12 cellular contexts compared by ENCODE assay signal in the genomic region with DNA sequence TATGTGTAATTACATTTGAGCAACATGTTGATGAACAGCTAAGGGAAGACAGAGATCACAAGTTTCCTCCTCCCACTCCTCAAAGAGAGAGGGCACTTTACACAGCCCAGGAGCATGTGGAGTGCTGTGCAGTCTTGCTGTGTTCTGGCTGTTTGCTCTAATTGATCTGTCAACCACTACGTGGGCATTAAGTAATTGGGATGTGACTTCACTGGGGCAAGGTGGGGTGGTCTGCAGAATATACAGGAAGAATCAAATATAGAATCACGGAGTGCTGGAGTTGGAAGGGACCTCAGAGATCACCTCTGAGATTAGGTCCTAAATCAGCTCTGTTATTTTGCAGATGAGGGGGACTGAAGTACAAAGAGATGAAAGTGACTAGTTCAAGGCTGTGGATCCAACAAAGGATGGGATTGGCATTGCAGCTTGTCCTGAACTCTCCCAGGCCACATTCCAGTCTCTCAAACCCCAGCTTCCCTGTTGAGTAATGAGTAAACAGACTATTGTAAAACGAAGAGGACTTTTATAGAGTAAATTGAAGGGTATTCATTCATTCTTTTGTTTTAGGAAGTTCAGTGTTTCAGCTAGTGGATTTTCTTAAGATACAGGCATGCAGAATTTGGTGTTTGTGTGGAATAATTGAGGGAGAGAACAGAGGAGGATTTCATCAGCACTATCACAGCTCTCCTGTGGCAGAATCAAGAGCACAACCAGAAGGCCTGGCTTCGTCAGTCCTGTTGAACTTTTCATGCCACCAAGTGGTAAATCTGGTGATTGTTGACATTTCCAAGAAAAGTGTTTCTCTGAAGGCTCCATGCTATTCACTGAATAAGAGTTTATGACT. TPM values are rescaled to one million over a fixed set of nuclear protein-coding genes. Genes with fewer than 3 reads are reported as not detected.
DNase-seq lines count a peak whose midpoint lies in the region; FAIRE-seq and TF ChIP-seq lines count a peak whose summit lies in the region.
"Had no signal": no experiment of that assay in that cellular context is flagged by ENCODE, and none has a peak within 500 bp of the region (broad histone marks: within the 10 kb centered on the region; RNA-seq: fewer than 3 reads in every experiment).

No MANE protein-coding gene starts in this region.

- H3K9me3 ChIP-seq in breast epithelium (peaks cover 0 to 4% of the 10 kb centered on the region in 2 donors), astrocyte (ENCODE audit: insufficient read depth, low read depth, low read length) (no peaks in the 10 kb centered on the region), liver (ENCODE audit: control insufficient read depth in 4 of 4, low read length in 3 of 4) (no peaks in the 10 kb centered on the region), uterus (no peaks in the 10 kb centered on the region)

- no peaks in the 10 kb centered on the region for H3K4me1 ChIP-seq in breast epithelium
- H3K4me1 ChIP-seq in astrocyte (ENCODE audit: insufficient read depth, low read length), result peaks cover 12% of the 10 kb centered on the region
- H3K4me1 ChIP-seq in liver (ENCODE audit: control insufficient read depth in 4 of 4, insufficient read depth in 4 of 4, low read length in 3 of 4), result peaks cover 23 to 42% (median 36%) of the 10 kb centered on the region in 4 donors
- H3K4me1 ChIP-seq in uterus, result no peaks in the 10 kb centered on the region
- H3K4me1 ChIP-seq: left ventricle myocardium inferior had no signal

- no peak for TF ChIP-seq POLR2A in breast epithelium (IDR thresholded peaks at IDR 0.05)
- no peak for TF ChIP-seq POLR2A in uterus (IDR thresholded peaks at IDR 0.05)

- FAIRE-seq in astrocyte (lab: Jason Lieb, UNC), result no peak
- FAIRE-seq: A204.1 had no signal

- WGBS in liver, result 20% methylated on average over 4 of the region's 4 CpGs

- H3K4me1 Mint-ChIP-seq in MCF 10A (ENCODE audit: insufficient read depth, unreplicated experiment) (peaks cover 5% of the 10 kb centered on the region), astrocyte (ENCODE audit: low read depth, unreplicated experiment) (peaks cover 25% of the 10 kb centered on the region)

- no peak overlapping the region for H2AFZ ChIP-seq in astrocyte (ENCODE audit: low read depth, low read length)

- CTCF ChIA-PET in MCF 10A (lab: Yijun Ruan, JAX), result interaction anchor here (0.5 to 0.7 kb wide), 3 partner anchors 109 to 435 kb away, joined by 3 to 4 read pairs (median 3); no protein-coding TSS in a partner anchor

- H3K9ac ChIP-seq in astrocyte (ENCODE audit: low read length), result no peak overlapping the region
- no peak overlapping the region for H3K9ac ChIP-seq in liver (ENCODE audit: low read depth in 1 of 2, low read length in 2 of 2)

- no peak overlapping the region for H3K4me2 ChIP-seq in astrocyte (ENCODE audit: low read length)

- H3K4me3 Mint-ChIP-seq in MCF 10A (ENCODE audit: unreplicated experiment) (no peak overlapping the region), astrocyte (ENCODE audit: unreplicated experiment) (no peak overlapping the region)
- H3K4me3 Mint-ChIP-seq: T-helper 17 cell had no signal

- H3K27ac Mint-ChIP-seq in MCF 10A (ENCODE audit: low read depth, unreplicated experiment) (peak overlapping the region; percentile 21), astrocyte (ENCODE audit: unreplicated experiment) (peak overlapping the region; percentile 60)
- H3K27ac Mint-ChIP-seq: T-helper 17 cell had no signal

- intact Hi-C loops in MCF 10A (cut with micrococcal nuclease) (no loop called here), breast epithelium (cut with DNase I; ENCODE audit: low total_unique reads) (no loop called here), uterus (cut with DNase I; ENCODE audit: low total_unique reads) (no loop called here)

- BruUV-seq in MCF 10A (replicated peaks; lab: Mats Ljungman, UMichigan), result no TSS peak

- H3K4me3 ChIP-seq in breast epithelium, result no peak overlapping the region
- H3K4me3 ChIP-seq in astrocyte (ENCODE audit: insufficient read depth, low read depth, low read length), result no peak overlapping the region
- no peak overlapping the region for H3K4me3 ChIP-seq in liver (ENCODE audit: low read depth in 1 of 3, low read length in 3 of 3)
- no peak overlapping the region for H3K4me3 ChIP-seq in uterus
- H3K4me3 ChIP-seq: left ventricle myocardium inferior had no signal

- DNase-seq in MCF 10A (ENCODE audit: unreplicated experiment), result no peak
- DNase-seq in breast epithelium (ENCODE audit: low spot score in 2 of 2), result no peak
- DNase-seq in astrocyte (ENCODE audit: low read depth), result no peak
- no peak for DNase-seq in HuH-7.5 (ENCODE audit: low spot score)
- DNase-seq in amniotic stem cell (lab: John Stamatoyannopoulos, UW), result no peak
- no peak for DNase-seq in uterus
- DNase-seq in NCI-H524 (lab: John Stamatoyannopoulos, UW), result no peak
- DNase-seq: left ventricle myocardium inferior, NCI-H2227 treated with DMSO at 0.1 percent for 48 hours, T-helper 17 cell had no signal

- no peaks in the 10 kb centered on the region for H4K20me1 ChIP-seq in astrocyte (ENCODE audit: insufficient read depth, low read length)

- H3K36me3 ChIP-seq in breast epithelium (no peaks in the 10 kb centered on the region), astrocyte (ENCODE audit: insufficient read depth, low read length) (no peaks in the 10 kb centered on the region), liver (ENCODE audit: control insufficient read depth in 4 of 4, insufficient read depth in 3 of 4, low read depth in 1 of 4, low read length in 3 of 4) (no peaks in the 10 kb centered on the region), uterus (peaks cover 0 to 3% of the 10 kb centered on the region in 2 donors)
- H3K36me3 ChIP-seq: left ventricle myocardium inferior had no signal

- TF ChIP-seq CTCF in MCF 10A (IDR thresholded peaks at IDR 0.05; ENCODE audit: unreplicated experiment) (no peak), breast epithelium (IDR thresholded peaks at IDR 0.05) (no peak), astrocyte (IDR thresholded peaks at IDR 0.05; ENCODE audit: insufficient read depth, low read depth, low read length) (no peak), liver (IDR thresholded peaks at IDR 0.05; ENCODE audit: low read depth, low read length, missing input control) (no peak), uterus (IDR thresholded peaks at IDR 0.05) (no peak)

- no peaks in the 10 kb centered on the region for H3K27me3 Mint-ChIP-seq in MCF 10A (ENCODE audit: insufficient read depth, unreplicated experiment)
- H3K27me3 Mint-ChIP-seq in astrocyte (ENCODE audit: low read depth, unreplicated experiment), result no peaks in the 10 kb centered on the region

- H3K27ac ChIP-seq in breast epithelium (no peak overlapping the region), astrocyte (ENCODE audit: low read depth, low read length) (no peak overlapping the region), liver (ENCODE audit: low read depth in 1 of 2, low read length in 2 of 2) (no peak overlapping the region), uterus (no peak overlapping the region)
- H3K27ac ChIP-seq: left ventricle myocardium inferior had no signal

- H3K36me3 Mint-ChIP-seq in MCF 10A (ENCODE audit: insufficient read depth, unreplicated experiment) (no peaks in the 10 kb centered on the region), astrocyte (ENCODE audit: low read depth, unreplicated experiment) (no peaks in the 10 kb centered on the region)

- TF ChIP-seq RAD21 in liver (IDR thresholded peaks at IDR 0.05), result peak in 1 of 2 donors; percentile 21

- H3K79me2 ChIP-seq in astrocyte (ENCODE audit: insufficient read depth, low read length), result no peaks in the 10 kb centered on the region

- H3K27me3 ChIP-seq in breast epithelium (no peaks in the 10 kb centered on the region), astrocyte (ENCODE audit: insufficient read depth, low read length) (no peaks in the 10 kb centered on the region), liver (ENCODE audit: control insufficient read depth in 4 of 4, insufficient read depth in 4 of 4, low read length in 3 of 4) (no peaks in the 10 kb centered on the region), uterus (no peaks in the 10 kb centered on the region)

- POLR2A ChIA-PET in MCF 10A (lab: Yijun Ruan, JAX), result interaction anchor here (1.0 kb wide), 1 partner anchor 131 kb away, joined by 3 read pairs; no protein-coding TSS in a partner anchor

- no peaks in the 10 kb centered on the region for H3K9me3 Mint-ChIP-seq in MCF 10A (ENCODE audit: unreplicated experiment)
- peaks cover 5% of the 10 kb centered on the region for H3K9me3 Mint-ChIP-seq in astrocyte (ENCODE audit: unreplicated experiment)

TF ChIP-seq in liver, 16 proteins besides CTCF, POLR2A, EP300 and RAD21 (continues in another document):
- no peak for TF ChIP-seq EGR1 (IDR thresholded peaks at IDR 0.05; ENCODE audit: low read depth in 2 of 2)
- no peak for TF ChIP-seq TAF1 (conservative IDR thresholded peaks at IDR 0.05)
- no peak for TF ChIP-seq JUND (IDR thresholded peaks at IDR 0.05)
- peak; percentile 80 for TF ChIP-seq FOXA2 (IDR thresholded peaks at IDR 0.05)
- TF ChIP-seq GABPA (IDR thresholded peaks at IDR 0.05 in 1 of 2, conservative IDR thresholded peaks at IDR 0.05 in 1 of 2), result no peak
- no peak for TF ChIP-seq HNF4G (IDR thresholded peaks at IDR 0.05)
- peak; percentile 77 for TF ChIP-seq RXRA (IDR thresholded peaks at IDR 0.05)
- peak; percentile 13 for TF ChIP-seq YY1 (IDR thresholded peaks at IDR 0.05)
- TF ChIP-seq, protein P1, sequence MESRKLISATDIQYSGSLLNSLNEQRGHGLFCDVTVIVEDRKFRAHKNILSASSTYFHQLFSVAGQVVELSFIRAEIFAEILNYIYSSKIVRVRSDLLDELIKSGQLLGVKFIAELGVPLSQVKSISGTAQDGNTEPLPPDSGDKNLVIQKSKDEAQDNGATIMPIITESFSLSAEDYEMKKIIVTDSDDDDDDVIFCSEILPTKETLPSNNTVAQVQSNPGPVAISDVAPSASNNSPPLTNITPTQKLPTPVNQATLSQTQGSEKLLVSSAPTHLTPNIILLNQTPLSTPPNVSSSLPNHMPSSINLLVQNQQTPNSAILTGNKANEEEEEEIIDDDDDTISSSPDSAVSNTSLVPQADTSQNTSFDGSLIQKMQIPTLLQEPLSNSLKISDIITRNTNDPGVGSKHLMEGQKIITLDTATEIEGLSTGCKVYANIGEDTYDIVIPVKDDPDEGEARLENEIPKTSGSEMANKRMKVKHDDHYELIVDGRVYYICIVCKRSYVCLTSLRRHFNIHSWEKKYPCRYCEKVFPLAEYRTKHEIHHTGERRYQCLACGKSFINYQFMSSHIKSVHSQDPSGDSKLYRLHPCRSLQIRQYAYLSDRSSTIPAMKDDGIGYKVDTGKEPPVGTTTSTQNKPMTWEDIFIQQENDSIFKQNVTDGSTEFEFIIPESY (IDR thresholded peaks at IDR 0.05), result no peak

RNA-seq across cellular contexts. Expression of a gene that starts 22.4 kb away (rescaled TPM):
- total RNA-seq in MCF 10A (2022) (1.1 and 2.4 TPM in 2 replicates), breast epithelium (10 to 100 TPM in 2 of 3 donors, 1 to 10 TPM in 1; 2.2 to 17.6 (median 11.8) TPM), astrocyte (0.94 and 1.2 TPM in 2 replicates), liver (10 to 100 TPM in 1 of 2 donors, 1 to 10 TPM in 1; 1.4 to 13.0 TPM), uterus (1 to 10 TPM in 2 of 4 donors, under 1 TPM in 1, not detected in 1; under 0.01 to 5.3 (median 1.9) TPM)
- 1 to 10 TPM; 3.5 to 5.5 TPM for polyA plus RNA-seq in liver
- total RNA-seq: T-helper 17 cell had no signal
